ENCODE assay signal across 1 cellular context in the genomic region with DNA sequence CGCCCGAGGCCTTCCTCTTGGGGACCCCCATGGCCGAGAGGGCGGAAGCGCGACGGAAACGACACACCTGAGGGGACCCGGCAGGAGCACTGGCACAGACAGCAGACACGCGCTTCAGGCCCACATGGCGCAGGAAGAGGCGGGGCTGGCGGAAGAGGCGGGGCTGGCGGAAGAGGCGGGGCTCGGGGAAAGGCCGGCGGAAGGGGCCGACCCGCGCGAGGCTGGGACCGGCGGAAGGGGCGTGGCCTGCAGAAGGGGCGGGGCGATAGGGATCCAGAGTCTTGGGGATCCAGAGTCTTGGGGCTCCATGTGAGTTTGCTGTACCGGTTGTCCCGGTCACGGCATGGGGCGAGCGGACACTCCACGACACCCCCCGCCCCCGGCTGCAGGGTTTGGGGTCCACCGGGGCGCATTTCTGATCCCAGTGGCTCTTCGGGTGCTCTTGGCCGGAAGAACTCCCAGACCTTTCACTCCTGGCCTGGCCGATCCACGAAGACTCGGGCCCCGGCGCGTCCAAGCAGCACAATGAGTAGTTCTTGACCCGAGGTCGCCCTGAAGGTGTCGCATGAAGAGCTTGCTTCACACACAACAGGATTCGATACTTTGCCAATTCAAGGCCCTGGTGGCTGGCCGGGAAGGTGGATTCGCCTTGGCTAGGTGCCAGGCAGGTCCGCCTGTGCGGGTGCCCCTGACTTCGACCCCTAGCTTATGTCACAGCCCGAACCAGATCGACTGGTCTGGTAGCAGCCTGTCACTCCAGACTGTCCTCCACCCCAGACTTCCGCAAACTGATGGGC.
TF ChIP-seq lines count a peak whose summit lies in the region.

Gene URB1, minus strand, starts transcription at position 133 of the 797 bp plus-strand sequence. Its CDS starts 102 bp downstream, at position 31.

TF ChIP-seq in K562, 482 proteins besides CTCF, POLR2A, EP300 and RAD21 (continued from another document and continues in another):
- TF ChIP-seq, protein P1, sequence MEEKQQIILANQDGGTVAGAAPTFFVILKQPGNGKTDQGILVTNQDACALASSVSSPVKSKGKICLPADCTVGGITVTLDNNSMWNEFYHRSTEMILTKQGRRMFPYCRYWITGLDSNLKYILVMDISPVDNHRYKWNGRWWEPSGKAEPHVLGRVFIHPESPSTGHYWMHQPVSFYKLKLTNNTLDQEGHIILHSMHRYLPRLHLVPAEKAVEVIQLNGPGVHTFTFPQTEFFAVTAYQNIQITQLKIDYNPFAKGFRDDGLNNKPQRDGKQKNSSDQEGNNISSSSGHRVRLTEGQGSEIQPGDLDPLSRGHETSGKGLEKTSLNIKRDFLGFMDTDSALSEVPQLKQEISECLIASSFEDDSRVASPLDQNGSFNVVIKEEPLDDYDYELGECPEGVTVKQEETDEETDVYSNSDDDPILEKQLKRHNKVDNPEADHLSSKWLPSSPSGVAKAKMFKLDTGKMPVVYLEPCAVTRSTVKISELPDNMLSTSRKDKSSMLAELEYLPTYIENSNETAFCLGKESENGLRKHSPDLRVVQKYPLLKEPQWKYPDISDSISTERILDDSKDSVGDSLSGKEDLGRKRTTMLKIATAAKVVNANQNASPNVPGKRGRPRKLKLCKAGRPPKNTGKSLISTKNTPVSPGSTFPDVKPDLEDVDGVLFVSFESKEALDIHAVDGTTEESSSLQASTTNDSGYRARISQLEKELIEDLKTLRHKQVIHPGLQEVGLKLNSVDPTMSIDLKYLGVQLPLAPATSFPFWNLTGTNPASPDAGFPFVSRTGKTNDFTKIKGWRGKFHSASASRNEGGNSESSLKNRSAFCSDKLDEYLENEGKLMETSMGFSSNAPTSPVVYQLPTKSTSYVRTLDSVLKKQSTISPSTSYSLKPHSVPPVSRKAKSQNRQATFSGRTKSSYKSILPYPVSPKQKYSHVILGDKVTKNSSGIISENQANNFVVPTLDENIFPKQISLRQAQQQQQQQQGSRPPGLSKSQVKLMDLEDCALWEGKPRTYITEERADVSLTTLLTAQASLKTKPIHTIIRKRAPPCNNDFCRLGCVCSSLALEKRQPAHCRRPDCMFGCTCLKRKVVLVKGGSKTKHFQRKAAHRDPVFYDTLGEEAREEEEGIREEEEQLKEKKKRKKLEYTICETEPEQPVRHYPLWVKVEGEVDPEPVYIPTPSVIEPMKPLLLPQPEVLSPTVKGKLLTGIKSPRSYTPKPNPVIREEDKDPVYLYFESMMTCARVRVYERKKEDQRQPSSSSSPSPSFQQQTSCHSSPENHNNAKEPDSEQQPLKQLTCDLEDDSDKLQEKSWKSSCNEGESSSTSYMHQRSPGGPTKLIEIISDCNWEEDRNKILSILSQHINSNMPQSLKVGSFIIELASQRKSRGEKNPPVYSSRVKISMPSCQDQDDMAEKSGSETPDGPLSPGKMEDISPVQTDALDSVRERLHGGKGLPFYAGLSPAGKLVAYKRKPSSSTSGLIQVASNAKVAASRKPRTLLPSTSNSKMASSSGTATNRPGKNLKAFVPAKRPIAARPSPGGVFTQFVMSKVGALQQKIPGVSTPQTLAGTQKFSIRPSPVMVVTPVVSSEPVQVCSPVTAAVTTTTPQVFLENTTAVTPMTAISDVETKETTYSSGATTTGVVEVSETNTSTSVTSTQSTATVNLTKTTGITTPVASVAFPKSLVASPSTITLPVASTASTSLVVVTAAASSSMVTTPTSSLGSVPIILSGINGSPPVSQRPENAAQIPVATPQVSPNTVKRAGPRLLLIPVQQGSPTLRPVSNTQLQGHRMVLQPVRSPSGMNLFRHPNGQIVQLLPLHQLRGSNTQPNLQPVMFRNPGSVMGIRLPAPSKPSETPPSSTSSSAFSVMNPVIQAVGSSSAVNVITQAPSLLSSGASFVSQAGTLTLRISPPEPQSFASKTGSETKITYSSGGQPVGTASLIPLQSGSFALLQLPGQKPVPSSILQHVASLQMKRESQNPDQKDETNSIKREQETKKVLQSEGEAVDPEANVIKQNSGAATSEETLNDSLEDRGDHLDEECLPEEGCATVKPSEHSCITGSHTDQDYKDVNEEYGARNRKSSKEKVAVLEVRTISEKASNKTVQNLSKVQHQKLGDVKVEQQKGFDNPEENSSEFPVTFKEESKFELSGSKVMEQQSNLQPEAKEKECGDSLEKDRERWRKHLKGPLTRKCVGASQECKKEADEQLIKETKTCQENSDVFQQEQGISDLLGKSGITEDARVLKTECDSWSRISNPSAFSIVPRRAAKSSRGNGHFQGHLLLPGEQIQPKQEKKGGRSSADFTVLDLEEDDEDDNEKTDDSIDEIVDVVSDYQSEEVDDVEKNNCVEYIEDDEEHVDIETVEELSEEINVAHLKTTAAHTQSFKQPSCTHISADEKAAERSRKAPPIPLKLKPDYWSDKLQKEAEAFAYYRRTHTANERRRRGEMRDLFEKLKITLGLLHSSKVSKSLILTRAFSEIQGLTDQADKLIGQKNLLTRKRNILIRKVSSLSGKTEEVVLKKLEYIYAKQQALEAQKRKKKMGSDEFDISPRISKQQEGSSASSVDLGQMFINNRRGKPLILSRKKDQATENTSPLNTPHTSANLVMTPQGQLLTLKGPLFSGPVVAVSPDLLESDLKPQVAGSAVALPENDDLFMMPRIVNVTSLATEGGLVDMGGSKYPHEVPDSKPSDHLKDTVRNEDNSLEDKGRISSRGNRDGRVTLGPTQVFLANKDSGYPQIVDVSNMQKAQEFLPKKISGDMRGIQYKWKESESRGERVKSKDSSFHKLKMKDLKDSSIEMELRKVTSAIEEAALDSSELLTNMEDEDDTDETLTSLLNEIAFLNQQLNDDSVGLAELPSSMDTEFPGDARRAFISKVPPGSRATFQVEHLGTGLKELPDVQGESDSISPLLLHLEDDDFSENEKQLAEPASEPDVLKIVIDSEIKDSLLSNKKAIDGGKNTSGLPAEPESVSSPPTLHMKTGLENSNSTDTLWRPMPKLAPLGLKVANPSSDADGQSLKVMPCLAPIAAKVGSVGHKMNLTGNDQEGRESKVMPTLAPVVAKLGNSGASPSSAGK (IDR thresholded peaks at IDR 0.05): peak; percentile 93
- TF ChIP-seq ZNF668 (CRISPR knock-in tag; IDR thresholded peaks at IDR 0.05) (no peak), PHB (CRISPR knock-in tag; IDR thresholded peaks at IDR 0.05) (no peak), ZNF184 (CRISPR knock-in tag; IDR thresholded peaks at IDR 0.05) (no peak), CCNT2 (IDR thresholded peaks at IDR 0.05; ENCODE audit: borderline replicate concordance, extremely low read depth, insufficient read length, low read depth, low read length) (peak; percentile 26), HEY1 (CRISPR knock-in tag; IDR thresholded peaks at IDR 0.05; ENCODE audit: borderline replicate concordance) (no peak), L3MBTL2 (IDR thresholded peaks at IDR 0.05) (peak; percentile 95), BCL6 (CRISPR knock-in tag; IDR thresholded peaks at IDR 0.05) (no peak), NFIX (CRISPR knock-in tag; IDR thresholded peaks at IDR 0.05; ENCODE audit: low read depth) (peak; percentile 84), MTA2 (IDR thresholded peaks at IDR 0.05; ENCODE audit: low read depth) (no peak), SREBF2 (CRISPR knock-in tag; IDR thresholded peaks at IDR 0.05) (no peak), ZNF586 (CRISPR knock-in tag; conservative IDR thresholded peaks at IDR 0.05) (no peak), MAZ (CRISPR knock-in tag; conservative IDR thresholded peaks at IDR 0.05 in 1 of 2, IDR thresholded peaks at IDR 0.05 in 1 of 2) (peak; percentile 54 to 72; a peak in 3 of 4 replicates), SNRNP70 (optimal IDR thresholded peaks at IDR 0.05; ENCODE audit: low read depth, low read length) (no peak), AFF1 (IDR thresholded peaks at IDR 0.05; ENCODE audit: low read depth in 1 of 2, partially characterized antibody in 2 of 2) (no peak), ZBTB7A (IDR thresholded peaks at IDR 0.05; ENCODE audit: borderline replicate concordance, control insufficient read depth, low read depth, low read length) (0 out of 2 replicates have a peak, but pooled peaks have one; percentile 37), ZNF174 (CRISPR knock-in tag; IDR thresholded peaks at IDR 0.05) (no peak), ELF1 (tag; IDR thresholded peaks at IDR 0.05) (peak; percentile 78; the same call in 1 of the 2 replicates), NCOA1 (IDR thresholded peaks at IDR 0.05; ENCODE audit: low read depth) (no peak; the same call in 1 of the 2 replicates), ZNF699 (CRISPR knock-in tag; IDR thresholded peaks at IDR 0.05; ENCODE audit: insufficient replicate concordance) (no peak), POLR2B (IDR thresholded peaks at IDR 0.05; ENCODE audit: low read depth, partially characterized antibody) (peak; percentile 89), TCF3 (CRISPR knock-in tag; IDR thresholded peaks at IDR 0.05) (peak; percentile 50), NFYB (IDR thresholded peaks at IDR 0.05; ENCODE audit: extremely low read depth, insufficient read length) (no peak), TCF15 (CRISPR knock-in tag; IDR thresholded peaks at IDR 0.05) (no peak; the same call in 1 of the 2 replicates)
- TF ChIP-seq, protein P2, sequence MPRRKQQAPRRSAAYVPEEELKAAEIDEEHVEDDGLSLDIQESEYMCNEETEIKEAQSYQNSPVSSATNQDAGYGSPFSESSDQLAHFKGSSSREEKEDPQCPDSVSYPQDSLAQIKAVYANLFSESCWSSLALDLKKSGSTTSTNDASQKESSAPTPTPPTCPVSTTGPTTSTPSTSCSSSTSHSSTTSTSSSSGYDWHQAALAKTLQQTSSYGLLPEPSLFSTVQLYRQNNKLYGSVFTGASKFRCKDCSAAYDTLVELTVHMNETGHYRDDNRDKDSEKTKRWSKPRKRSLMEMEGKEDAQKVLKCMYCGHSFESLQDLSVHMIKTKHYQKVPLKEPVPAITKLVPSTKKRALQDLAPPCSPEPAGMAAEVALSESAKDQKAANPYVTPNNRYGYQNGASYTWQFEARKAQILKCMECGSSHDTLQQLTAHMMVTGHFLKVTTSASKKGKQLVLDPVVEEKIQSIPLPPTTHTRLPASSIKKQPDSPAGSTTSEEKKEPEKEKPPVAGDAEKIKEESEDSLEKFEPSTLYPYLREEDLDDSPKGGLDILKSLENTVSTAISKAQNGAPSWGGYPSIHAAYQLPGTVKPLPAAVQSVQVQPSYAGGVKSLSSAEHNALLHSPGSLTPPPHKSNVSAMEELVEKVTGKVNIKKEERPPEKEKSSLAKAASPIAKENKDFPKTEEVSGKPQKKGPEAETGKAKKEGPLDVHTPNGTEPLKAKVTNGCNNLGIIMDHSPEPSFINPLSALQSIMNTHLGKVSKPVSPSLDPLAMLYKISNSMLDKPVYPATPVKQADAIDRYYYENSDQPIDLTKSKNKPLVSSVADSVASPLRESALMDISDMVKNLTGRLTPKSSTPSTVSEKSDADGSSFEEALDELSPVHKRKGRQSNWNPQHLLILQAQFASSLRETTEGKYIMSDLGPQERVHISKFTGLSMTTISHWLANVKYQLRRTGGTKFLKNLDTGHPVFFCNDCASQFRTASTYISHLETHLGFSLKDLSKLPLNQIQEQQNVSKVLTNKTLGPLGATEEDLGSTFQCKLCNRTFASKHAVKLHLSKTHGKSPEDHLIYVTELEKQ (CRISPR knock-in tag; IDR thresholded peaks at IDR 0.05): no peak
- TF ChIP-seq, protein P3, sequence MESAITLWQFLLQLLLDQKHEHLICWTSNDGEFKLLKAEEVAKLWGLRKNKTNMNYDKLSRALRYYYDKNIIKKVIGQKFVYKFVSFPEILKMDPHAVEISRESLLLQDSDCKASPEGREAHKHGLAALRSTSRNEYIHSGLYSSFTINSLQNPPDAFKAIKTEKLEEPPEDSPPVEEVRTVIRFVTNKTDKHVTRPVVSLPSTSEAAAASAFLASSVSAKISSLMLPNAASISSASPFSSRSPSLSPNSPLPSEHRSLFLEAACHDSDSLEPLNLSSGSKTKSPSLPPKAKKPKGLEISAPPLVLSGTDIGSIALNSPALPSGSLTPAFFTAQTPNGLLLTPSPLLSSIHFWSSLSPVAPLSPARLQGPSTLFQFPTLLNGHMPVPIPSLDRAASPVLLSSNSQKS (CRISPR knock-in tag; IDR thresholded peaks at IDR 0.05): no peak
- TF ChIP-seq, protein P4, sequence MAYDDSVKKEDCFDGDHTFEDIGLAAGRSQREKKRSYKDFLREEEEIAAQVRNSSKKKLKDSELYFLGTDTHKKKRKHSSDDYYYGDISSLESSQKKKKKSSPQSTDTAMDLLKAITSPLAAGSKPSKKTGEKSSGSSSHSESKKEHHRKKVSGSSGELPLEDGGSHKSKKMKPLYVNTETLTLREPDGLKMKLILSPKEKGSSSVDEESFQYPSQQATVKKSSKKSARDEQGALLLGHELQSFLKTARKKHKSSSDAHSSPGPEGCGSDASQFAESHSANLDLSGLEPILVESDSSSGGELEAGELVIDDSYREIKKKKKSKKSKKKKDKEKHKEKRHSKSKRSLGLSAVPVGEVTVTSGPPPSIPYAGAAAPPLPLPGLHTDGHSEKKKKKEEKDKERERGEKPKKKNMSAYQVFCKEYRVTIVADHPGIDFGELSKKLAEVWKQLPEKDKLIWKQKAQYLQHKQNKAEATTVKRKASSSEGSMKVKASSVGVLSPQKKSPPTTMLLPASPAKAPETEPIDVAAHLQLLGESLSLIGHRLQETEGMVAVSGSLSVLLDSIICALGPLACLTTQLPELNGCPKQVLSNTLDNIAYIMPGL (CRISPR knock-in tag; IDR thresholded peaks at IDR 0.05): peak; percentile 89
